1 cellular context compared by ENCODE assay signal in the genomic region with DNA sequence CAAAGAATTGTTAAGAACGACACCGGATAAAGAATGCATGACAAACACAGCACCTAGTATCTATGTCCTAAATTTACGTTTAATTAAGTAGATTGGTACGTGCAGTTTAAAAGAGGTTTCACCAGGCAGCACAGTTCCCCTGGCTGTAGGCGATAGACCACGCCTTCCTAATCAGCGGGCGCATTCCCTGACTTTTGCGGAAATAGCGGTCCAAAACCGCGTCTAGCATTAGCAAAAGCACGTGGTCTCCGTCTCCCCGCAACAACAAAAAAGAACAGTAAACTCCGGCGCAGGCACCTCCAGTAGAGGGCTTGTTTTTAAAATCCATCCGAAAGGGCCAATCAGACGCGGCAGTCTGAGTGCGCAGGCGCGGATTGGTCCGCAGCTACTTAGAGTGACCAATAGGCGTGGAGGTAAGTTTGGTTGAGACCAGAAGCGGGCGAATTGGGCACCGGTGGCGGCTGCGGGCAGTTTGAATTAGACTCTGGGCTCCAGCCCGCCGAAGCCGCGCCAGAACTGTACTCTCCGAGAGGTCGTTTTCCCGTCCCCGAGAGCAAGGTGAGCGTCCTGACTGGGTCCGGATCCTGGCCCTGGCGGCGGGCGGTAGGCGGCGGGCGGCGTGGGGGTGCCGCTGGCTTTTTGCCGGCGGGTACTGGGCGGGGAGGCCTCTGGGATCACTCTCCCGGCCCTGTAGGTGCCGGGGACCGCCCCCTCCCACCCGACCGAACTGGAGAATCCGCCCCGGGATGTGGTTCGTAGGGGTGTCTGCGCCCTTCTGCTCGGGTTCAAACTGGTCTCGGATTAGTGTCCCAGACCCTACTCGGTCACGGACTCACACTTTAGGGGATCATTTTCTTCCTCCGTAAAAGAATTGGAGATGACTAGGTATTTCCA.
TF ChIP-seq lines count a peak whose summit lies in the region.

A gene with protein sequence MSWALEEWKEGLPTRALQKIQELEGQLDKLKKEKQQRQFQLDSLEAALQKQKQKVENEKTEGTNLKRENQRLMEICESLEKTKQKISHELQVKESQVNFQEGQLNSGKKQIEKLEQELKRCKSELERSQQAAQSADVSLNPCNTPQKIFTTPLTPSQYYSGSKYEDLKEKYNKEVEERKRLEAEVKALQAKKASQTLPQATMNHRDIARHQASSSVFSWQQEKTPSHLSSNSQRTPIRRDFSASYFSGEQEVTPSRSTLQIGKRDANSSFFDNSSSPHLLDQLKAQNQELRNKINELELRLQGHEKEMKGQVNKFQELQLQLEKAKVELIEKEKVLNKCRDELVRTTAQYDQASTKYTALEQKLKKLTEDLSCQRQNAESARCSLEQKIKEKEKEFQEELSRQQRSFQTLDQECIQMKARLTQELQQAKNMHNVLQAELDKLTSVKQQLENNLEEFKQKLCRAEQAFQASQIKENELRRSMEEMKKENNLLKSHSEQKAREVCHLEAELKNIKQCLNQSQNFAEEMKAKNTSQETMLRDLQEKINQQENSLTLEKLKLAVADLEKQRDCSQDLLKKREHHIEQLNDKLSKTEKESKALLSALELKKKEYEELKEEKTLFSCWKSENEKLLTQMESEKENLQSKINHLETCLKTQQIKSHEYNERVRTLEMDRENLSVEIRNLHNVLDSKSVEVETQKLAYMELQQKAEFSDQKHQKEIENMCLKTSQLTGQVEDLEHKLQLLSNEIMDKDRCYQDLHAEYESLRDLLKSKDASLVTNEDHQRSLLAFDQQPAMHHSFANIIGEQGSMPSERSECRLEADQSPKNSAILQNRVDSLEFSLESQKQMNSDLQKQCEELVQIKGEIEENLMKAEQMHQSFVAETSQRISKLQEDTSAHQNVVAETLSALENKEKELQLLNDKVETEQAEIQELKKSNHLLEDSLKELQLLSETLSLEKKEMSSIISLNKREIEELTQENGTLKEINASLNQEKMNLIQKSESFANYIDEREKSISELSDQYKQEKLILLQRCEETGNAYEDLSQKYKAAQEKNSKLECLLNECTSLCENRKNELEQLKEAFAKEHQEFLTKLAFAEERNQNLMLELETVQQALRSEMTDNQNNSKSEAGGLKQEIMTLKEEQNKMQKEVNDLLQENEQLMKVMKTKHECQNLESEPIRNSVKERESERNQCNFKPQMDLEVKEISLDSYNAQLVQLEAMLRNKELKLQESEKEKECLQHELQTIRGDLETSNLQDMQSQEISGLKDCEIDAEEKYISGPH (N-terminal part only) (plus strand): TSS at position 432 of the 894 bp plus-strand sequence. CDS start 10,560 bp downstream, outside the sequence.

TF ChIP-seq in GM12878, 131 proteins besides CTCF, POLR2A, EP300 and RAD21 (continued from another document and continues in another):
- TF ChIP-seq, protein P1, sequence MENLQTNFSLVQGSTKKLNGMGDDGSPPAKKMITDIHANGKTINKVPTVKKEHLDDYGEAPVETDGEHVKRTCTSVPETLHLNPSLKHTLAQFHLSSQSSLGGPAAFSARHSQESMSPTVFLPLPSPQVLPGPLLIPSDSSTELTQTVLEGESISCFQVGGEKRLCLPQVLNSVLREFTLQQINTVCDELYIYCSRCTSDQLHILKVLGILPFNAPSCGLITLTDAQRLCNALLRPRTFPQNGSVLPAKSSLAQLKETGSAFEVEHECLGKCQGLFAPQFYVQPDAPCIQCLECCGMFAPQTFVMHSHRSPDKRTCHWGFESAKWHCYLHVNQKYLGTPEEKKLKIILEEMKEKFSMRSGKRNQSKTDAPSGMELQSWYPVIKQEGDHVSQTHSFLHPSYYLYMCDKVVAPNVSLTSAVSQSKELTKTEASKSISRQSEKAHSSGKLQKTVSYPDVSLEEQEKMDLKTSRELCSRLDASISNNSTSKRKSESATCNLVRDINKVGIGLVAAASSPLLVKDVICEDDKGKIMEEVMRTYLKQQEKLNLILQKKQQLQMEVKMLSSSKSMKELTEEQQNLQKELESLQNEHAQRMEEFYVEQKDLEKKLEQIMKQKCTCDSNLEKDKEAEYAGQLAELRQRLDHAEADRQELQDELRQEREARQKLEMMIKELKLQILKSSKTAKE (IDR thresholded peaks at IDR 0.05; ENCODE audit: low read depth, poor library complexity, severe bottlenecking), result peak; percentile 88
- TF ChIP-seq GABPA (IDR thresholded peaks at IDR 0.05; ENCODE audit: low read depth) (no peak), RBBP5 (conservative IDR thresholded peaks at IDR 0.05) (no peak), MTA2 (IDR thresholded peaks at IDR 0.05; ENCODE audit: low read depth) (peak; percentile 56), MXI1 (IDR thresholded peaks at IDR 0.05; ENCODE audit: low read depth, low read length) (peak; percentile 94), EED (IDR thresholded peaks at IDR 0.05; ENCODE audit: low read depth) (0 out of 2 replicates have a peak, but pooled peaks have one; percentile 36), FOXK2 (IDR thresholded peaks at IDR 0.05) (peak; percentile 82), LARP7 (IDR thresholded peaks at IDR 0.05) (no peak), RELA (IDR thresholded peaks at IDR 0.05; ENCODE audit: borderline replicate concordance, partially characterized antibody) (no peak), CHD2 (IDR thresholded peaks at IDR 0.05; ENCODE audit: borderline replicate concordance, low read depth, low read length) (peak; percentile 79; the same call in 1 of the 2 replicates), SREBF1 (IDR thresholded peaks at IDR 0.05; ENCODE audit: low read length) (no peak), CBFB (IDR thresholded peaks at IDR 0.05; ENCODE audit: low read depth) (no peak; the same call in 1 of the 2 replicates), STAT1 (conservative IDR thresholded peaks at IDR 0.05) (no peak), MYB (IDR thresholded peaks at IDR 0.05; ENCODE audit: borderline replicate concordance, low read depth, low read length) (no peak), PML (IDR thresholded peaks at IDR 0.05; ENCODE audit: low read length) (no peak), BMI1 (IDR thresholded peaks at IDR 0.05; ENCODE audit: borderline replicate concordance) (peak; percentile 72), CREB1 (IDR thresholded peaks at IDR 0.05; ENCODE audit: low read depth) (peak; percentile 51; the same call in 1 of the 2 replicates), NFIC (IDR thresholded peaks at IDR 0.05; ENCODE audit: low read depth, low read length) (peak; percentile 19; the same call in 1 of the 2 replicates), FOXM1 (IDR thresholded peaks at IDR 0.05; ENCODE audit: low read depth, low read length) (peak; percentile 97), TCF3 (IDR thresholded peaks at IDR 0.05; ENCODE audit: borderline replicate concordance, insufficient read depth, low read depth, low read length) (0 out of 2 replicates have a peak, but pooled peaks have one; percentile 40), ATF7 (IDR thresholded peaks at IDR 0.05; ENCODE audit: low read depth) (0 out of 2 replicates have a peak, but pooled peaks have one; percentile 17), BRCA1 (IDR thresholded peaks at IDR 0.05; ENCODE audit: low read depth, low read length) (no peak), FOS (IDR thresholded peaks at IDR 0.05; ENCODE audit: borderline replicate concordance, extremely low read depth, insufficient read length) (peak; percentile 72)
- TF ChIP-seq, protein P2, sequence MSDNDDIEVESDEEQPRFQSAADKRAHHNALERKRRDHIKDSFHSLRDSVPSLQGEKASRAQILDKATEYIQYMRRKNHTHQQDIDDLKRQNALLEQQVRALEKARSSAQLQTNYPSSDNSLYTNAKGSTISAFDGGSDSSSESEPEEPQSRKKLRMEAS (IDR thresholded peaks at IDR 0.05; ENCODE audit: low read depth, low read length), result peak; percentile 92
- TF ChIP-seq, protein P3, sequence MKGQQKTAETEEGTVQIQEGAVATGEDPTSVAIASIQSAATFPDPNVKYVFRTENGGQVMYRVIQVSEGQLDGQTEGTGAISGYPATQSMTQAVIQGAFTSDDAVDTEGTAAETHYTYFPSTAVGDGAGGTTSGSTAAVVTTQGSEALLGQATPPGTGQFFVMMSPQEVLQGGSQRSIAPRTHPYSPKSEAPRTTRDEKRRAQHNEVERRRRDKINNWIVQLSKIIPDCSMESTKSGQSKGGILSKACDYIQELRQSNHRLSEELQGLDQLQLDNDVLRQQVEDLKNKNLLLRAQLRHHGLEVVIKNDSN (IDR thresholded peaks at IDR 0.05; ENCODE audit: borderline replicate concordance, extremely low read length, insufficient read depth, low read depth, low read length), result peak; percentile 49
- TF ChIP-seq, protein P4, sequence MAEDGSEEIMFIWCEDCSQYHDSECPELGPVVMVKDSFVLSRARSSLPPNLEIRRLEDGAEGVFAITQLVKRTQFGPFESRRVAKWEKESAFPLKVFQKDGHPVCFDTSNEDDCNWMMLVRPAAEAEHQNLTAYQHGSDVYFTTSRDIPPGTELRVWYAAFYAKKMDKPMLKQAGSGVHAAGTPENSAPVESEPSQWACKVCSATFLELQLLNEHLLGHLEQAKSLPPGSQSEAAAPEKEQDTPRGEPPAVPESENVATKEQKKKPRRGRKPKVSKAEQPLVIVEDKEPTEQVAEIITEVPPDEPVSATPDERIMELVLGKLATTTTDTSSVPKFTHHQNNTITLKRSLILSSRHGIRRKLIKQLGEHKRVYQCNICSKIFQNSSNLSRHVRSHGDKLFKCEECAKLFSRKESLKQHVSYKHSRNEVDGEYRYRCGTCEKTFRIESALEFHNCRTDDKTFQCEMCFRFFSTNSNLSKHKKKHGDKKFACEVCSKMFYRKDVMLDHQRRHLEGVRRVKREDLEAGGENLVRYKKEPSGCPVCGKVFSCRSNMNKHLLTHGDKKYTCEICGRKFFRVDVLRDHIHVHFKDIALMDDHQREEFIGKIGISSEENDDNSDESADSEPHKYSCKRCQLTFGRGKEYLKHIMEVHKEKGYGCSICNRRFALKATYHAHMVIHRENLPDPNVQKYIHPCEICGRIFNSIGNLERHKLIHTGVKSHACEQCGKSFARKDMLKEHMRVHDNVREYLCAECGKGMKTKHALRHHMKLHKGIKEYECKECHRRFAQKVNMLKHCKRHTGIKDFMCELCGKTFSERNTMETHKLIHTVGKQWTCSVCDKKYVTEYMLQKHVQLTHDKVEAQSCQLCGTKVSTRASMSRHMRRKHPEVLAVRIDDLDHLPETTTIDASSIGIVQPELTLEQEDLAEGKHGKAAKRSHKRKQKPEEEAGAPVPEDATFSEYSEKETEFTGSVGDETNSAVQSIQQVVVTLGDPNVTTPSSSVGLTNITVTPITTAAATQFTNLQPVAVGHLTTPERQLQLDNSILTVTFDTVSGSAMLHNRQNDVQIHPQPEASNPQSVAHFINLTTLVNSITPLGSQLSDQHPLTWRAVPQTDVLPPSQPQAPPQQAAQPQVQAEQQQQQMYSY (CRISPR knock-in tag; IDR thresholded peaks at IDR 0.05), result no peak
- TF ChIP-seq, protein P5, sequence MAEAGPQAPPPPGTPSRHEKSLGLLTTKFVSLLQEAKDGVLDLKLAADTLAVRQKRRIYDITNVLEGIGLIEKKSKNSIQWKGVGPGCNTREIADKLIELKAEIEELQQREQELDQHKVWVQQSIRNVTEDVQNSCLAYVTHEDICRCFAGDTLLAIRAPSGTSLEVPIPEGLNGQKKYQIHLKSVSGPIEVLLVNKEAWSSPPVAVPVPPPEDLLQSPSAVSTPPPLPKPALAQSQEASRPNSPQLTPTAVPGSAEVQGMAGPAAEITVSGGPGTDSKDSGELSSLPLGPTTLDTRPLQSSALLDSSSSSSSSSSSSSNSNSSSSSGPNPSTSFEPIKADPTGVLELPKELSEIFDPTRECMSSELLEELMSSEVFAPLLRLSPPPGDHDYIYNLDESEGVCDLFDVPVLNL (IDR thresholded peaks at IDR 0.05; ENCODE audit: low read depth, low read length), result peak; percentile 97
- TF ChIP-seq, protein P6, sequence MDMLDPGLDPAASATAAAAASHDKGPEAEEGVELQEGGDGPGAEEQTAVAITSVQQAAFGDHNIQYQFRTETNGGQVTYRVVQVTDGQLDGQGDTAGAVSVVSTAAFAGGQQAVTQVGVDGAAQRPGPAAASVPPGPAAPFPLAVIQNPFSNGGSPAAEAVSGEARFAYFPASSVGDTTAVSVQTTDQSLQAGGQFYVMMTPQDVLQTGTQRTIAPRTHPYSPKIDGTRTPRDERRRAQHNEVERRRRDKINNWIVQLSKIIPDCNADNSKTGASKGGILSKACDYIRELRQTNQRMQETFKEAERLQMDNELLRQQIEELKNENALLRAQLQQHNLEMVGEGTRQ (IDR thresholded peaks at IDR 0.05; ENCODE audit: borderline replicate concordance, low read depth, low read length), result peak; percentile 14; the same call in 1 of the 2 replicates
- TF ChIP-seq, protein P7, sequence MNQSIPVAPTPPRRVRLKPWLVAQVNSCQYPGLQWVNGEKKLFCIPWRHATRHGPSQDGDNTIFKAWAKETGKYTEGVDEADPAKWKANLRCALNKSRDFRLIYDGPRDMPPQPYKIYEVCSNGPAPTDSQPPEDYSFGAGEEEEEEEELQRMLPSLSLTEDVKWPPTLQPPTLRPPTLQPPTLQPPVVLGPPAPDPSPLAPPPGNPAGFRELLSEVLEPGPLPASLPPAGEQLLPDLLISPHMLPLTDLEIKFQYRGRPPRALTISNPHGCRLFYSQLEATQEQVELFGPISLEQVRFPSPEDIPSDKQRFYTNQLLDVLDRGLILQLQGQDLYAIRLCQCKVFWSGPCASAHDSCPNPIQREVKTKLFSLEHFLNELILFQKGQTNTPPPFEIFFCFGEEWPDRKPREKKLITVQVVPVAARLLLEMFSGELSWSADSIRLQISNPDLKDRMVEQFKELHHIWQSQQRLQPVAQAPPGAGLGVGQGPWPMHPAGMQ (IDR thresholded peaks at IDR 0.05; ENCODE audit: borderline replicate concordance), result peak; percentile 38; the same call in 1 of the 2 replicates
- TF ChIP-seq, protein P8, sequence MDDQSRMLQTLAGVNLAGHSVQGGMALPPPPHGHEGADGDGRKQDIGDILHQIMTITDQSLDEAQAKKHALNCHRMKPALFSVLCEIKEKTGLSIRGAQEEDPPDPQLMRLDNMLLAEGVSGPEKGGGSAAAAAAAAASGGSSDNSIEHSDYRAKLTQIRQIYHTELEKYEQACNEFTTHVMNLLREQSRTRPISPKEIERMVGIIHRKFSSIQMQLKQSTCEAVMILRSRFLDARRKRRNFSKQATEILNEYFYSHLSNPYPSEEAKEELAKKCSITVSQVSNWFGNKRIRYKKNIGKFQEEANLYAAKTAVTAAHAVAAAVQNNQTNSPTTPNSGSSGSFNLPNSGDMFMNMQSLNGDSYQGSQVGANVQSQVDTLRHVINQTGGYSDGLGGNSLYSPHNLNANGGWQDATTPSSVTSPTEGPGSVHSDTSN (IDR thresholded peaks at IDR 0.05; ENCODE audit: insufficient replicate concordance, low read depth, low read length), result peak; percentile 4
- TF ChIP-seq, protein P9, sequence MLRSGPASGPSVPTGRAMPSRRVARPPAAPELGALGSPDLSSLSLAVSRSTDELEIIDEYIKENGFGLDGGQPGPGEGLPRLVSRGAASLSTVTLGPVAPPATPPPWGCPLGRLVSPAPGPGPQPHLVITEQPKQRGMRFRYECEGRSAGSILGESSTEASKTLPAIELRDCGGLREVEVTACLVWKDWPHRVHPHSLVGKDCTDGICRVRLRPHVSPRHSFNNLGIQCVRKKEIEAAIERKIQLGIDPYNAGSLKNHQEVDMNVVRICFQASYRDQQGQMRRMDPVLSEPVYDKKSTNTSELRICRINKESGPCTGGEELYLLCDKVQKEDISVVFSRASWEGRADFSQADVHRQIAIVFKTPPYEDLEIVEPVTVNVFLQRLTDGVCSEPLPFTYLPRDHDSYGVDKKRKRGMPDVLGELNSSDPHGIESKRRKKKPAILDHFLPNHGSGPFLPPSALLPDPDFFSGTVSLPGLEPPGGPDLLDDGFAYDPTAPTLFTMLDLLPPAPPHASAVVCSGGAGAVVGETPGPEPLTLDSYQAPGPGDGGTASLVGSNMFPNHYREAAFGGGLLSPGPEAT (IDR thresholded peaks at IDR 0.05; ENCODE audit: low read depth), result peak; percentile 86
- TF ChIP-seq, protein P10, sequence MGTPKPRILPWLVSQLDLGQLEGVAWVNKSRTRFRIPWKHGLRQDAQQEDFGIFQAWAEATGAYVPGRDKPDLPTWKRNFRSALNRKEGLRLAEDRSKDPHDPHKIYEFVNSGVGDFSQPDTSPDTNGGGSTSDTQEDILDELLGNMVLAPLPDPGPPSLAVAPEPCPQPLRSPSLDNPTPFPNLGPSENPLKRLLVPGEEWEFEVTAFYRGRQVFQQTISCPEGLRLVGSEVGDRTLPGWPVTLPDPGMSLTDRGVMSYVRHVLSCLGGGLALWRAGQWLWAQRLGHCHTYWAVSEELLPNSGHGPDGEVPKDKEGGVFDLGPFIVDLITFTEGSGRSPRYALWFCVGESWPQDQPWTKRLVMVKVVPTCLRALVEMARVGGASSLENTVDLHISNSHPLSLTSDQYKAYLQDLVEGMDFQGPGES (IDR thresholded peaks at IDR 0.05), result peak; percentile 71; the same call in 1 of the 2 replicates
